1 cellular context compared by ENCODE assay signal in the genomic region with DNA sequence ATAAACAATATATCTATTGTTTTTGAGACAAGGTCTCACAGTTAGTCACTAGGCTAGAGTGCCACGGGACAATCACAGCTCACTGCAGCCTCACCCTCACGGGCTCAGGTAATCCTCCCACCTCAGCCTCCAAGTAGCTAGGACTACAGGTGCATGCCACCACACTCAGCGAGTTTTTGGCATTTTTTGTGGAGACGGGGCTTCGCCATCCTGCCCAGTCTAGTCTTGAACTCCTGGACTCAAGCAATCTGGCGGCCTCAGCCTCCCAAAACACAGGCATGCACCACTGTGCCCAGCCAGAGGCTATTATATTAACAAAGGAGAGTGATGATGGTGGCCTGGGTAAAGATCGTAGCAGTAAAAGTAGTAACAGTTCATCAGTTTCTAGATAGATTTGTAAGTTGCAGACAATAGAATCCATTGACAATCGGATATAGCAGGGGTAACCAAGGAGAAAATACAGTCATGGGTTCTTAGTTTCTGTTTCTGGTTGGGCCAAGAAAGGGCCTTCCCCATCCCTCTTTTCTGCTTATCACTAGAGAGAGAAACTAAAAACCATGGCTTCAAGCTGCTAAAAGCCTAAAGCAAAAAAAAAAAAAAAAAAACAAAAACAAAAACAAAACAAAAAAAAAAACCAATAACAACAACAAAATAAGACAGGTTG.
TF ChIP-seq lines count a peak whose summit lies in the region.

No MANE protein-coding gene starts in this region.

TF ChIP-seq in GM12878, 131 proteins besides CTCF, POLR2A, EP300 and RAD21 (continued from another document):
- TF ChIP-seq, protein P1, sequence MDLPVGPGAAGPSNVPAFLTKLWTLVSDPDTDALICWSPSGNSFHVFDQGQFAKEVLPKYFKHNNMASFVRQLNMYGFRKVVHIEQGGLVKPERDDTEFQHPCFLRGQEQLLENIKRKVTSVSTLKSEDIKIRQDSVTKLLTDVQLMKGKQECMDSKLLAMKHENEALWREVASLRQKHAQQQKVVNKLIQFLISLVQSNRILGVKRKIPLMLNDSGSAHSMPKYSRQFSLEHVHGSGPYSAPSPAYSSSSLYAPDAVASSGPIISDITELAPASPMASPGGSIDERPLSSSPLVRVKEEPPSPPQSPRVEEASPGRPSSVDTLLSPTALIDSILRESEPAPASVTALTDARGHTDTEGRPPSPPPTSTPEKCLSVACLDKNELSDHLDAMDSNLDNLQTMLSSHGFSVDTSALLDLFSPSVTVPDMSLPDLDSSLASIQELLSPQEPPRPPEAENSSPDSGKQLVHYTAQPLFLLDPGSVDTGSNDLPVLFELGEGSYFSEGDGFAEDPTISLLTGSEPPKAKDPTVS (IDR thresholded peaks at IDR 0.05; ENCODE audit: low read depth, low read length), result no peak
- TF ChIP-seq STAT1 (conservative IDR thresholded peaks at IDR 0.05), result no peak
- TF ChIP-seq ZNF384 (IDR thresholded peaks at IDR 0.05; ENCODE audit: borderline replicate concordance, low read depth, low read length), result no peak
- no peak for TF ChIP-seq ETV6 (conservative IDR thresholded peaks at IDR 0.05 in 1 of 2, IDR thresholded peaks at IDR 0.05 in 1 of 2; ENCODE audit: borderline replicate concordance in 1 of 2, low read depth in 1 of 2)
- no peak for TF ChIP-seq MEF2A (IDR thresholded peaks at IDR 0.05; ENCODE audit: insufficient read depth, low read depth, low read length)
- no peak for TF ChIP-seq PAX8 (IDR thresholded peaks at IDR 0.05)
- TF ChIP-seq RELA (IDR thresholded peaks at IDR 0.05; ENCODE audit: borderline replicate concordance, partially characterized antibody), result no peak
- TF ChIP-seq, protein P2, sequence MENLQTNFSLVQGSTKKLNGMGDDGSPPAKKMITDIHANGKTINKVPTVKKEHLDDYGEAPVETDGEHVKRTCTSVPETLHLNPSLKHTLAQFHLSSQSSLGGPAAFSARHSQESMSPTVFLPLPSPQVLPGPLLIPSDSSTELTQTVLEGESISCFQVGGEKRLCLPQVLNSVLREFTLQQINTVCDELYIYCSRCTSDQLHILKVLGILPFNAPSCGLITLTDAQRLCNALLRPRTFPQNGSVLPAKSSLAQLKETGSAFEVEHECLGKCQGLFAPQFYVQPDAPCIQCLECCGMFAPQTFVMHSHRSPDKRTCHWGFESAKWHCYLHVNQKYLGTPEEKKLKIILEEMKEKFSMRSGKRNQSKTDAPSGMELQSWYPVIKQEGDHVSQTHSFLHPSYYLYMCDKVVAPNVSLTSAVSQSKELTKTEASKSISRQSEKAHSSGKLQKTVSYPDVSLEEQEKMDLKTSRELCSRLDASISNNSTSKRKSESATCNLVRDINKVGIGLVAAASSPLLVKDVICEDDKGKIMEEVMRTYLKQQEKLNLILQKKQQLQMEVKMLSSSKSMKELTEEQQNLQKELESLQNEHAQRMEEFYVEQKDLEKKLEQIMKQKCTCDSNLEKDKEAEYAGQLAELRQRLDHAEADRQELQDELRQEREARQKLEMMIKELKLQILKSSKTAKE (IDR thresholded peaks at IDR 0.05; ENCODE audit: low read depth, poor library complexity, severe bottlenecking), result no peak
- no peak for TF ChIP-seq HDAC6 (IDR thresholded peaks at IDR 0.05; ENCODE audit: unreplicated experiment)
- no peak for TF ChIP-seq DPF2 (IDR thresholded peaks at IDR 0.05)
- TF ChIP-seq ATF7 (IDR thresholded peaks at IDR 0.05; ENCODE audit: low read depth), result no peak
- TF ChIP-seq PML (IDR thresholded peaks at IDR 0.05; ENCODE audit: low read length), result no peak
- TF ChIP-seq, protein P3, sequence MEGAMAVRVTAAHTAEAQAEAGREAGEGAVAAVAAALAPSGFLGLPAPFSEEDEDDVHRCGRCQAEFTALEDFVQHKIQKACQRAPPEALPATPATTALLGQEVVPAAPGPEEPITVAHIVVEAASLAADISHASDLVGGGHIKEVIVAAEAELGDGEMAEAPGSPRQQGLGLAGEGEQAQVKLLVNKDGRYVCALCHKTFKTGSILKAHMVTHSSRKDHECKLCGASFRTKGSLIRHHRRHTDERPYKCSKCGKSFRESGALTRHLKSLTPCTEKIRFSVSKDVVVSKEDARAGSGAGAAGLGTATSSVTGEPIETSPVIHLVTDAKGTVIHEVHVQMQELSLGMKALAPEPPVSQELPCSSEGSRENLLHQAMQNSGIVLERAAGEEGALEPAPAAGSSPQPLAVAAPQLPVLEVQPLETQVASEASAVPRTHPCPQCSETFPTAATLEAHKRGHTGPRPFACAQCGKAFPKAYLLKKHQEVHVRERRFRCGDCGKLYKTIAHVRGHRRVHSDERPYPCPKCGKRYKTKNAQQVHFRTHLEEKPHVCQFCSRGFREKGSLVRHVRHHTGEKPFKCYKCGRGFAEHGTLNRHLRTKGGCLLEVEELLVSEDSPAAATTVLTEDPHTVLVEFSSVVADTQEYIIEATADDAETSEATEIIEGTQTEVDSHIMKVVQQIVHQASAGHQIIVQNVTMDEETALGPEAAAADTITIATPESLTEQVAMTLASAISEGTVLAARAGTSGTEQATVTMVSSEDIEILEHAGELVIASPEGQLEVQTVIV (IDR thresholded peaks at IDR 0.05; ENCODE audit: borderline replicate concordance, partially characterized antibody), result no peak
- TF ChIP-seq POLR2AphosphoS2 (IDR thresholded peaks at IDR 0.05; ENCODE audit: low read depth, low read length), result no peak
- no peak for TF ChIP-seq CBX3 (IDR thresholded peaks at IDR 0.05; ENCODE audit: borderline replicate concordance, low read depth)
- TF ChIP-seq SMAD5 (IDR thresholded peaks at IDR 0.05; ENCODE audit: low read depth), result no peak
- TF ChIP-seq, protein P4, sequence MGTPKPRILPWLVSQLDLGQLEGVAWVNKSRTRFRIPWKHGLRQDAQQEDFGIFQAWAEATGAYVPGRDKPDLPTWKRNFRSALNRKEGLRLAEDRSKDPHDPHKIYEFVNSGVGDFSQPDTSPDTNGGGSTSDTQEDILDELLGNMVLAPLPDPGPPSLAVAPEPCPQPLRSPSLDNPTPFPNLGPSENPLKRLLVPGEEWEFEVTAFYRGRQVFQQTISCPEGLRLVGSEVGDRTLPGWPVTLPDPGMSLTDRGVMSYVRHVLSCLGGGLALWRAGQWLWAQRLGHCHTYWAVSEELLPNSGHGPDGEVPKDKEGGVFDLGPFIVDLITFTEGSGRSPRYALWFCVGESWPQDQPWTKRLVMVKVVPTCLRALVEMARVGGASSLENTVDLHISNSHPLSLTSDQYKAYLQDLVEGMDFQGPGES (IDR thresholded peaks at IDR 0.05), result no peak
